1 cellular context compared by ENCODE assay signal in the genomic region with DNA sequence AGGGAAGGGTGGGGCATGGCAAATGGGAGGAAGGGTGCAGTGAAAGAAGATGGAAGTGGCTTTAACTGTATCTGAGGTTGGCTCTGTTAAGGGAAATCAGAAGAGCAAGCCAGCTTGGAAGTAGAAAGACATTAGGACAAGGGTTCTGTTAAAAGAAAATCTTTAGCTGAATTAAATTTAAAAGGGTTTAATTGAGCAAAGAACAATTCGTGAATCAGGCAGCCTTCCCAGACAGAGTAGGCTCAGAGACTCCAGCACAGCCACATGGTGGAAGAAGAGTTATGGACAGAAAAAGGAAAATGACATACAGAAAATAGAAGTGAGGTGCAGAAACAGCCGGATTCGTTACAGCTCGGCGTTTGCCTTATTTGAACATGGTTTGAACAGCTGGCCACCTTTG.
TF ChIP-seq lines count a peak whose summit lies in the region.

No MANE protein-coding gene starts in this region.

TF ChIP-seq in HepG2, 621 proteins besides CTCF, POLR2A, EP300 and RAD21:
- TF ChIP-seq PCBP2 (optimal IDR thresholded peaks at IDR 0.05; ENCODE audit: low read depth, low read length, poor library complexity, severe bottlenecking) (no peak), SRF (IDR thresholded peaks at IDR 0.05; ENCODE audit: low read depth, low read length) (peak; percentile 38; the same call in 1 of the 2 replicates)
